In the genomic region with DNA sequence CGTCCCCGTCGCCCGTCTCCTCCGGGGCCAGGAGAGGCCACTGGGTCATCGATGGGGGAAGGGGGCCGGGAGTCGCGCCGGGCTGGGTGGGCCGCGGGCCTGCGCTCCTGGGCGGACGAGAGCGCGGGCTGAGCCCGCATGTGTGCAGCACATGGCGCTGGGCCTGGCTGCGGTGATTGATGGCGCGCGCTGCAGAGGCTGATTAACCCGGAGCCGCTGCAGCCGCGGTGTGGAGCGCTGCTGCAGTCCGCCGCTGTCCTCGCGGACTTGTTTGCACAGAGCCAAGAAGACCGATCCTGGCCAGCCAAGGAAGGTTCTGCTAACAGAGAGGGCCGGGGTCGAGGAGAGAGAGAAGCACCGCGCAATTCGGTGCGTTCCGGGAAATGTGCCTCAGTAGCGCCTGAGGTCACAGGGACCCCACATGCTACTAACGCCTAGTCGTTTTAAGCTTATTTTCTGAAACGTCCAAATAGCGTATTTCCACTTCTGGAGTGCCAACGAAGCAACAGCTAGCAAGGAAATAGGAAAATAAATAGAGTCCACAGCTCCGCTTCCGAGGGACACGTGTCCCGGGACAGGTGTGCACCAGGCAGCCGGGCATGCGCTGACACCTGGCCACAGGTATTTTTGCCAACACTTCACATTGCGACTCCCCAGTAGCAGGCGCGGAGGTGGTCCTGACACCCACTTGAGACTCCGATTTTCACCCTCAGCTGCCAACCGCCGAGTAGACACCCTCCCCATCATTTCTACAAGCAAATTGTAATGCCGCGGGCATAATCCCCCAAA, we compare ENCODE assay signal across 9 cellular contexts. TPM values are rescaled to one million over a fixed set of nuclear protein-coding genes. Genes with fewer than 3 reads are reported as not detected.
A peak's percentile ranks its signal among the peaks of the same experiment; 100 is the strongest.
DNase-seq lines count a peak whose midpoint lies in the region; ATAC-seq and TF ChIP-seq lines count a peak whose summit lies in the region.
"Had no signal": no experiment of that assay in that cellular context is flagged by ENCODE, and none has a peak within 500 bp of the region (broad histone marks: within the 10 kb centered on the region; RNA-seq: fewer than 3 reads in every experiment).

No MANE protein-coding gene starts in this region.

- H3K36me3 Mint-ChIP-seq in memory B cell (no peaks in the 10 kb centered on the region), type B pancreatic cell (peaks cover 4% of the 10 kb centered on the region)

- H3K36me3 ChIP-seq in left ventricle myocardium inferior (no peaks in the 10 kb centered on the region), OCI-LY7 (ENCODE audit: insufficient read depth, low read length) (no peaks in the 10 kb centered on the region)

- peaks cover 13% of the 10 kb centered on the region for H3K4me1 Mint-ChIP-seq in memory B cell
- peaks cover 10% of the 10 kb centered on the region for H3K4me1 Mint-ChIP-seq in type B pancreatic cell (ENCODE audit: unreplicated experiment)

- CTCF ChIA-PET in OCI-LY7 (lab: Charles Lee; ENCODE audit: unreplicated experiment): no interaction called here

- H3K4me3 ChIP-seq in left ventricle myocardium inferior (peak overlapping the region; percentile 43), cardiac fibroblast (replicated peaks in 1 of 2; ENCODE audit: low read depth in 2 of 2, low read length in 2 of 2) (no peak overlapping the region), OCI-LY7 (ENCODE audit: low read depth, low read length, poor library complexity, severe bottlenecking) (no peak overlapping the region)

- no peaks in the 10 kb centered on the region for H3K79me2 ChIP-seq in OCI-LY7 (ENCODE audit: insufficient read depth, low read depth, low read length)

- no peak overlapping the region for H2AFZ ChIP-seq in OCI-LY7 (ENCODE audit: low read length)

- H3K27me3 Mint-ChIP-seq in memory B cell (peaks cover 24% of the 10 kb centered on the region), type B pancreatic cell (peaks cover 85% of the 10 kb centered on the region)

- no peaks in the 10 kb centered on the region; the same call in 1 of the 2 replicates for H4K20me1 ChIP-seq in OCI-LY7 (ENCODE audit: insufficient read depth, low read length)

- H3K27ac Mint-ChIP-seq in memory B cell: peak overlapping the region; percentile 73
- H3K27ac Mint-ChIP-seq in type B pancreatic cell: peak overlapping the region; percentile 46

- ATAC-seq in left cardiac atrium (no peak), memory B cell (ENCODE audit: low read depth) (no peak), HG03460 (IDR thresholded peaks at IDR 0.05; ENCODE audit: unreplicated experiment) (no peak)

- H3K9me2 ChIP-seq in OCI-LY7 (ENCODE audit: insufficient read depth, low read length): no peaks in the 10 kb centered on the region

- H3K27ac ChIP-seq in left ventricle myocardium inferior (replicated peaks) (no peak overlapping the region), OCI-LY7 (ENCODE audit: low read depth, low read length, poor library complexity, severe bottlenecking) (no peak overlapping the region)

- peaks cover 100% of the 10 kb centered on the region for H3K27me3 ChIP-seq in left ventricle myocardium inferior (ENCODE audit: low read depth)

- BruUV-seq in OCI-LY7 (replicated peaks; lab: Mats Ljungman, UMichigan): no TSS peak

- H3K9me3 Mint-ChIP-seq in memory B cell (peaks cover 1% of the 10 kb centered on the region), type B pancreatic cell (no peaks in the 10 kb centered on the region)

- H3K9me3 ChIP-seq in left ventricle myocardium inferior (replicated peaks) (no peaks in the 10 kb centered on the region), OCI-LY7 (ENCODE audit: low read length) (no peaks in the 10 kb centered on the region)

- POLR2A ChIA-PET in OCI-LY7 (lab: Charles Lee): interaction anchor here (0.9 kb wide), 1 partner anchor 10 kb away, joined by 3 read pairs; no protein-coding TSS in a partner anchor

- H3K4me1 ChIP-seq in left ventricle myocardium inferior: peaks cover 59% of the 10 kb centered on the region
- H3K4me1 ChIP-seq in OCI-LY7 (ENCODE audit: insufficient read depth, low read length, poor library complexity, severe bottlenecking): no peaks in the 10 kb centered on the region

- TF ChIP-seq CTCF in left ventricle myocardium inferior (IDR thresholded peaks at IDR 0.05; ENCODE audit: borderline replicate concordance) (no peak), cardiac fibroblast (IDR thresholded peaks at IDR 0.05; ENCODE audit: low read depth, low read length) (no peak), type B pancreatic cell (conservative IDR thresholded peaks at IDR 0.05) (no peak), OCI-LY7 (conservative IDR thresholded peaks at IDR 0.05; ENCODE audit: low read length) (no peak)

- DNase-seq in left ventricle myocardium inferior (no peak), left cardiac atrium (no peak), cardiac fibroblast (ENCODE audit: low read depth in 2 of 2) (peak; percentile 43 to 48), memory B cell (ENCODE audit: low spot score in 2 of 2) (peak in 1 of 2 donors; percentile 24), type B pancreatic cell (ENCODE audit: extremely low spot score, unreplicated experiment) (no peak), OCI-LY7 (ENCODE audit: low spot score) (no peak), NCI-H69 (lab: John Stamatoyannopoulos, UW) (no peak)

- H3K4me3 Mint-ChIP-seq in memory B cell (no peak overlapping the region), type B pancreatic cell (peak overlapping the region; percentile 60)

- intact Hi-C loops in left ventricle myocardium inferior (cut with micrococcal nuclease) (no loop called here), left cardiac atrium (cut with DNase I) (no loop called here), OCI-LY7 (cut with micrococcal nuclease; ENCODE audit: unreplicated experiment) (no loop called here)

- H3K4me2 ChIP-seq in OCI-LY7 (ENCODE audit: low read length): no peak overlapping the region

RNA-seq across cellular contexts. Expression of a gene that starts 6.2 kb away (rescaled TPM):
- total RNA-seq in left ventricle myocardium inferior (not detected), left cardiac atrium (not detected), type B pancreatic cell (ENCODE audit: low replicate concordance) (14.9 and 27.0 TPM in 2 replicates), OCI-LY7 (2022) (4.7 and 5.7 TPM in 2 replicates)
- 4.4 and 5.6 TPM in 2 replicates for total RNA-seq in OCI-LY7 (2014; rRNA removed; shearing (Covaris generic))
- total RNA-seq: bronchial epithelial cell had no signal

RNA-seq across cellular contexts. Expression of a gene that starts 54.7 kb away (rescaled TPM):
- total RNA-seq in left ventricle myocardium inferior (10.5 TPM), left cardiac atrium (1 to 10 TPM; 8.9 to 9.4 TPM), type B pancreatic cell (ENCODE audit: low replicate concordance) (22.3 and 26.9 TPM in 2 replicates), OCI-LY7 (2022) (59.9 and 65.9 TPM in 2 replicates)
- total RNA-seq in OCI-LY7 (2014; rRNA removed; shearing (Covaris generic)): 40.2 and 43.8 TPM in 2 replicates

Comparison
In these comparisons a context has a peak if more than half of its experiments do, and no peak if none do; other contexts are left out.
1. DNase-seq: peak in cardiac fibroblast (2 of 2); none in left ventricle myocardium inferior (single experiment), left cardiac atrium (single experiment), type B pancreatic cell (single experiment), OCI-LY7 (single experiment) and NCI-H69 (single experiment).